Comparison of ENCODE assay signal across 6 cellular contexts in the genomic region with DNA sequence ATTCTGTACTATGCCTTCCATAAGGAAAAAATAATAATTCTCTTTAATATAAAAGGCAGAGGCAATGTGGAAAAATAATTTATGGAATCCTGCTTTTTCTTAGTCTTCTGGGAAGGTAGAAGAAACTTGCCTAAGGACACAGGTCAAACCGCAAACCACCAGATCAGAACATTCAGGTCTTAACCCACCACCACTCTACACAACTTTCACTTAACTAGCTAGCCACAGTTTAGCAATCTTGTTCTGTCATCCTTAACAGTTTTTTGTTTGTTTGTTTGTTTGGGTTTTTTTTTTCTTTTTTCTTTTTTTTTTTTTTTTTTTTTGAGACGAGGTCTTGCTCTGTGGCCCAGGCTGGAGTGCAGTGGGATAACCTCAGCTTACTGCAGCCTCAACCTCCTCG.
"Had no signal": no experiment of that assay in that cellular context is flagged by ENCODE, and none has a peak within 500 bp of the region (broad histone marks: within the 10 kb centered on the region; RNA-seq: fewer than 3 reads in every experiment).

No MANE protein-coding gene starts in this region.

- DNase-seq: H9, HCEC 1CT, IMR-90 had no signal

- H3K4me3 ChIP-seq: GM23338 had no signal

- H3K4me2 ChIP-seq: GM23338 had no signal

- H2AFZ ChIP-seq: GM23338 had no signal

- FAIRE-seq: H1, HTR-8/SVneo had no signal

- ATAC-seq: GM23338 had no signal
